In the genomic region with DNA sequence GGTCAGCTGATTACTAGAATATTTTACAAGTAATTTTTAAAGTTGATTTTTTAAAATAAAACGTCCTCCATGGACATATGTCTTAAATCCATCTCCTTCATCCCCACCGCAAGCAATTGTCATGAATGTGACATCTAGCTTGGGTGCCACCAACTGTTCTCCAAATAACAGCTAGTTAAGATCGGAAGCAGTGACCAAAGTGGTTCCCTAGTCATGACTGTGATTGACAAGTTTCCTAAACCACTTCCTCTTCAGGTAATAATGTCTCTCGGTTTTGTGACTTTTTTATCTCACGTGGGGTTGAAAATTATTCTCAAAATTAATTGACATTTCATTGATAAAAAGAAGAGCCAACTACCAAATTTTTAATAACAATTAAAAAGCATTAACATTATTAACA, we compare ENCODE assay signal across 18 cellular contexts.
"Had no signal": no experiment of that assay in that cellular context is flagged by ENCODE, and none has a peak within 500 bp of the region (broad histone marks: within the 10 kb centered on the region; RNA-seq: fewer than 3 reads in every experiment).

No MANE protein-coding gene starts in this region.

- H3K9ac ChIP-seq: parathyroid adenoma had no signal

- H3K36me3 ChIP-seq: lower lobe of right lung, neutrophil, stomach had no signal

- DNase-seq: activated CD4-positive, alpha-beta memory T cell treated with anti-CD3 and anti-CD28 coated beads, Interleukin-2, amount 10 ng/mL, durations not matched to agents 7 days and 5 days; activated CD4-positive, alpha-beta T cell treated with anti-CD3 and anti-CD28 coated beads for 48 hours; activated CD4-positive, CD25-positive, alpha-beta regulatory T cell; activated CD8-positive, alpha-beta memory T cell treated with anti-CD3 and anti-CD28 coated beads, Interleukin-2, amount 10 ng/mL, durations not matched to agents 7 days and 5 days; activated naive CD4-positive, alpha-beta T cell treated with Interleukin-2 at 50 U/mL for 16 hours; anterior cingulate cortex; central memory CD4-positive, alpha-beta T cell; dorsolateral prefrontal cortex; foreskin keratinocyte; lower lobe of right lung; natural killer cell; stimulated activated CD4-positive, alpha-beta T cell treated with anti-CD3 and anti-CD28 coated beads, Interleukin-4, amount 100 ng/mL, for 24 hours; stomach had no signal

- H2AFZ ChIP-seq: parathyroid adenoma had no signal

- H3K27ac ChIP-seq: dorsolateral prefrontal cortex, foreskin keratinocyte, lower lobe of right lung, neutrophil, parathyroid adenoma, stomach had no signal

- H3K9me3 ChIP-seq: lower lobe of right lung, neutrophil, stomach had no signal

- H3K4me3 ChIP-seq: dorsolateral prefrontal cortex, lower lobe of right lung, smooth muscle cell, stomach had no signal

- H3K79me2 ChIP-seq: parathyroid adenoma had no signal

- H3K27me3 ChIP-seq: foreskin keratinocyte, neutrophil, stomach had no signal

- H3K4me2 ChIP-seq: smooth muscle cell had no signal

- ATAC-seq: activated CD8-positive, alpha-beta memory T cell treated with anti-CD3 and anti-CD28 coated beads, Interleukin-2, amount 10 ng/mL, durations not matched to agents 7 days and 5 days; foreskin keratinocyte; lower lobe of right lung; natural killer cell; sciatic nerve; stimulated activated effector memory CD8-positive, alpha-beta T cell treated with anti-CD3 and anti-CD28 coated beads, Interleukin-12 subunit alpha, Interleukin-12 subunit beta, amount 100 ng/mL, for 72 hours had no signal

- H3K4me1 ChIP-seq: foreskin keratinocyte, lower lobe of right lung, parathyroid adenoma, stomach had no signal
